ENCODE assay signal across 27 cellular contexts in genomic region chr7:151185762-151186639, GRCh38. TPM values are rescaled to one million over a fixed set of nuclear protein-coding genes. Genes with fewer than 3 reads are reported as not detected.
DNase-seq lines count a peak whose midpoint lies in the region; ATAC-seq and TF ChIP-seq lines count a peak whose summit lies in the region.
"Had no signal": no experiment of that assay in that cellular context is flagged by ENCODE, and none has a peak within 500 bp of the region (broad histone marks: within the 10 kb centered on the region; RNA-seq: fewer than 3 reads in every experiment).

No MANE protein-coding gene starts in this region.

- DNase-seq in T-helper 17 cell (no peak), heart left ventricle (peak in 2 of 5 donors; percentile 32 to 52), gastrocnemius medialis (peak in 1 of 2 donors; percentile 55), NCI-H146 (lab: John Stamatoyannopoulos, UW) (no peak), trophoblast cell (no peak)
- DNase-seq in effector memory CD4-positive, alpha-beta T cell: no peak
- DNase-seq: Calu3; CD8-positive, alpha-beta T cell; DMS53; EL; Kasumi-1; MG63; NCI-H1048; NCI-H1436 treated with DMSO at 0.1 percent for 48 hours; NCI-H2081 treated with DMSO at 0.1 percent for 48 hours; NCI-H2227 treated with DMSO at 0.1 percent for 48 hours; NCI-H524; NCI-H82; PC-3; SJCRH30 had no signal

- H2BK12ac ChIP-seq in trophoblast cell (ENCODE audit: low read length): no peak overlapping the region

- H3K18ac ChIP-seq in trophoblast cell (ENCODE audit: low read length): no peak overlapping the region

- no peak overlapping the region for H2AK5ac ChIP-seq in trophoblast cell (ENCODE audit: low read length)

- peaks cover 7% of the 10 kb centered on the region for H3K4me1 Mint-ChIP-seq in T-helper 17 cell

- in situ Hi-C loops in gastrocnemius medialis (cut with MboI; ENCODE audit: low sequenced_read_pairs in 4 of 4): no loop called here

- TF ChIP-seq POLR2A in heart left ventricle (IDR thresholded peaks at IDR 0.05) (no peak), gastrocnemius medialis (IDR thresholded peaks at IDR 0.05) (no peak)

- no peak overlapping the region for H3K4me2 ChIP-seq in trophoblast cell (ENCODE audit: low read length)
- H3K4me2 ChIP-seq: A549 had no signal

- no peak overlapping the region for H3K27ac Mint-ChIP-seq in T-helper 17 cell
- H3K27ac Mint-ChIP-seq: CD8-positive, alpha-beta T cell; IgD-negative memory B cell had no signal

- TF ChIP-seq CTCF in heart left ventricle (IDR thresholded peaks at IDR 0.05) (no peak), liver (IDR thresholded peaks at IDR 0.05; ENCODE audit: low read depth, low read length, missing input control) (no peak), gastrocnemius medialis (IDR thresholded peaks at IDR 0.05 in 4 of 5, conservative IDR thresholded peaks at IDR 0.05 in 1 of 5) (peak in 2 of 5 experiments; percentile 12 to 40)

- H4K12ac ChIP-seq in trophoblast cell (ENCODE audit: low read depth, low read length): no peak overlapping the region

- WGBS in heart left ventricle, 4 donors: 52 to 93% (median 56%) methylated on average over 4 to 16 of the region's 16 CpGs
- WGBS in liver: 81% methylated on average over 16 of the region's 16 CpGs
- no CpG with 5 or more reads among the region's 16 CpGs for WGBS in trophoblast cell (ENCODE audit: extremely low coverage, insufficient coverage, insufficient read length)

- H2BK5ac ChIP-seq in trophoblast cell (ENCODE audit: low read depth, low read length, poor library complexity): no peak overlapping the region

- H3K9ac ChIP-seq in liver (ENCODE audit: low read depth in 1 of 2, low read length in 2 of 2) (no peak overlapping the region), trophoblast cell (ENCODE audit: low read length) (no peak overlapping the region)

- no peak overlapping the region for H3K4me3 Mint-ChIP-seq in T-helper 17 cell
- H3K4me3 Mint-ChIP-seq: CD8-positive, alpha-beta T cell had no signal

- peaks cover 0 to 3% (median 0%) of the 10 kb centered on the region in 9 donors for H3K27me3 ChIP-seq in heart left ventricle
- H3K27me3 ChIP-seq in liver (ENCODE audit: control insufficient read depth in 4 of 4, insufficient read depth in 4 of 4, low read length in 3 of 4): no peaks in the 10 kb centered on the region
- H3K27me3 ChIP-seq in gastrocnemius medialis: no peaks in the 10 kb centered on the region
- H3K27me3 ChIP-seq in effector memory CD4-positive, alpha-beta T cell (replicated peaks; ENCODE audit: control insufficient read depth, insufficient read depth, low read length, poor library complexity, severe bottlenecking): no peaks in the 10 kb centered on the region
- H3K27me3 ChIP-seq in trophoblast cell (ENCODE audit: insufficient read depth, low read length): no peaks in the 10 kb centered on the region
- H3K27me3 ChIP-seq: MG63 had no signal

- H3K36me3 ChIP-seq in heart left ventricle (peaks cover 0 to 1% (median 0%) of the 10 kb centered on the region in 9 donors), liver (ENCODE audit: control insufficient read depth in 4 of 4, insufficient read depth in 3 of 4, low read depth in 1 of 4, low read length in 3 of 4) (no peaks in the 10 kb centered on the region), gastrocnemius medialis (peaks cover 0 to 3% of the 10 kb centered on the region in 2 donors), trophoblast cell (ENCODE audit: control insufficient read depth in 1 of 2, insufficient read depth in 2 of 2, low read length in 2 of 2) (no peaks in the 10 kb centered on the region)
- no peaks in the 10 kb centered on the region for H3K36me3 ChIP-seq in effector memory CD4-positive, alpha-beta T cell (ENCODE audit: control insufficient read depth, insufficient read depth, low read length)
- H3K36me3 ChIP-seq: HAP-1, MG63, SJCRH30 had no signal

- H3K9me3 ChIP-seq in T-helper 17 cell (ENCODE audit: control insufficient read depth, low read length, poor library complexity, severe bottlenecking): no peaks in the 10 kb centered on the region
- H3K9me3 ChIP-seq in heart left ventricle: no peaks in the 10 kb centered on the region
- no peaks in the 10 kb centered on the region for H3K9me3 ChIP-seq in liver (ENCODE audit: control insufficient read depth in 4 of 4, low read length in 3 of 4)
- H3K9me3 ChIP-seq in gastrocnemius medialis: no peaks in the 10 kb centered on the region
- H3K9me3 ChIP-seq in effector memory CD4-positive, alpha-beta T cell (ENCODE audit: control insufficient read depth, low read length): no peaks in the 10 kb centered on the region
- H3K9me3 ChIP-seq in trophoblast cell (ENCODE audit: insufficient read depth, low read depth, low read length): peaks cover 3% of the 10 kb centered on the region
- H3K9me3 ChIP-seq: A549, HAP-1, MG63, SJCRH30 had no signal

- no peak overlapping the region for H2AFZ ChIP-seq in trophoblast cell (ENCODE audit: insufficient read depth, low read length, poor library complexity)

- ATAC-seq in T-helper 17 cell (peak; percentile 50), heart left ventricle (peak in 3 of 4 donors; percentile 29 to 53 (median 50)), gastrocnemius medialis (peak; percentile 28 to 33)
- ATAC-seq: CD8-positive, alpha-beta T cell; GM12878; PC-3 had no signal

- H3K4me1 ChIP-seq in heart left ventricle (peaks cover 0 to 22% (median 0%) of the 10 kb centered on the region in 12 donors), liver (ENCODE audit: control insufficient read depth in 4 of 4, insufficient read depth in 4 of 4, low read length in 3 of 4) (no peaks in the 10 kb centered on the region), gastrocnemius medialis (peaks cover 32 to 41% of the 10 kb centered on the region in 2 donors), trophoblast cell (ENCODE audit: control insufficient read depth in 1 of 2, insufficient read depth in 2 of 2, low read length in 2 of 2) (no peaks in the 10 kb centered on the region)
- H3K4me1 ChIP-seq in effector memory CD4-positive, alpha-beta T cell (ENCODE audit: control insufficient read depth, insufficient read depth, low read length, poor library complexity, severe bottlenecking): no peaks in the 10 kb centered on the region
- H3K4me1 ChIP-seq: A549, HAP-1 had no signal

- H3K4me3 ChIP-seq in heart left ventricle (peak overlapping the region; percentile 23 to 52 (median 40)), liver (ENCODE audit: low read depth in 1 of 3, low read length in 3 of 3) (no peak overlapping the region), gastrocnemius medialis (peak overlapping the region; percentile 57 to 62 (median 60)), trophoblast cell (ENCODE audit: low read depth, low read length) (no peak overlapping the region)
- no peak overlapping the region for H3K4me3 ChIP-seq in effector memory CD4-positive, alpha-beta T cell (ENCODE audit: insufficient read depth, low read depth, low read length, poor library complexity, severe bottlenecking)
- H3K4me3 ChIP-seq: A549, GM12878, HAP-1, MG63, SJCRH30 had no signal

- no peak overlapping the region for H4K91ac ChIP-seq in trophoblast cell (ENCODE audit: low read depth, low read length)

- H4K8ac ChIP-seq in trophoblast cell (ENCODE audit: low read depth, low read length): no peak overlapping the region

- no peaks in the 10 kb centered on the region for H3K79me1 ChIP-seq in trophoblast cell (ENCODE audit: low read length)

- H2BK120ac ChIP-seq in trophoblast cell (ENCODE audit: insufficient read depth, low read length, poor library complexity): no peak overlapping the region

- no peak for TF ChIP-seq RAD21 in liver (IDR thresholded peaks at IDR 0.05)

- no peak overlapping the region for H3K4ac ChIP-seq in trophoblast cell (ENCODE audit: low read depth, low read length)

- peak overlapping the region; percentile 28 to 96 (median 88) for H3K27ac ChIP-seq in heart left ventricle
- H3K27ac ChIP-seq in liver (ENCODE audit: low read depth in 1 of 2, low read length in 2 of 2): no peak overlapping the region
- H3K27ac ChIP-seq in gastrocnemius medialis: peak overlapping the region; percentile 91 to 100 (median 99)
- no peak overlapping the region for H3K27ac ChIP-seq in effector memory CD4-positive, alpha-beta T cell (ENCODE audit: insufficient read depth, low read length, poor library complexity, severe bottlenecking)
- no peak overlapping the region for H3K27ac ChIP-seq in trophoblast cell (ENCODE audit: low read depth, low read length)
- H3K27ac ChIP-seq: A549, RWPE1, SJCRH30 had no signal

- no peaks in the 10 kb centered on the region for H3K27me3 Mint-ChIP-seq in T-helper 17 cell

- no peak overlapping the region for H3K23ac ChIP-seq in trophoblast cell (ENCODE audit: low read length)

- no peak overlapping the region for H3K14ac ChIP-seq in trophoblast cell (ENCODE audit: low read length)

- no peaks in the 10 kb centered on the region for H3K36me3 Mint-ChIP-seq in T-helper 17 cell (ENCODE audit: low read depth)
- H3K36me3 Mint-ChIP-seq: CD8-positive, alpha-beta T cell; IgD-negative memory B cell had no signal

- H3K79me2 ChIP-seq in trophoblast cell (ENCODE audit: control insufficient read depth, insufficient read depth, low read length, poor library complexity): no peaks in the 10 kb centered on the region

- intact Hi-C loops in heart left ventricle (cut with DNase I) (loop anchor here in 1 of 10 donors (2.0 kb wide), 1 partner anchor 47 kb away; the partner anchor contains the start of gene CHPF2), gastrocnemius medialis (cut with DNase I; ENCODE audit: low total_unique reads) (loop anchor here (1.0 to 5.0 kb wide), 4 partner anchors 41 to 159 kb away; partner anchors contain the start of genes ABCB8, ABCF2, FASTK and TMUB1)

RNA-seq across cellular contexts. Expression of gene ASB10, which starts 1.0 kb away (rescaled TPM):
- total RNA-seq in T-helper 17 cell: not detected
- 10 to 100 TPM; 13.1 to 36.4 (median 25.5) TPM for total RNA-seq in heart left ventricle
- 10 to 100 TPM in 1 of 2 donors, 1 to 10 TPM in 1; 6.9 to 37.1 TPM for polyA plus RNA-seq in heart left ventricle
- total RNA-seq in liver: not detected
- not detected for polyA plus RNA-seq in liver
- 10 to 100 TPM; 17.1 to 24.8 (median 21.6) TPM for total RNA-seq in gastrocnemius medialis
- not detected in 2 replicates for polyA plus RNA-seq in trophoblast cell (2013)
- total RNA-seq: Calu3; CD8-positive, alpha-beta T cell; GM12878; PC-3; SJCRH30 had no signal
- polyA plus RNA-seq: A549, BJ, GM12878, IgD-negative memory B cell had no signal

RNA-seq across cellular contexts. Expression of gene GBX1, which starts 18.5 kb away (rescaled TPM):
- total RNA-seq in T-helper 17 cell (not detected), heart left ventricle (under 1 TPM in 5 of 9 donors, not detected in 4; 0.29 to 0.52 (median 0.36) TPM), liver (not detected), gastrocnemius medialis (under 1 TPM in 1 of 4 donors, not detected in 3; 0.58 TPM)
- polyA plus RNA-seq in heart left ventricle (under 1 TPM in 1 of 2 donors, not detected in 1; 0.27 TPM), liver (not detected)
- polyA plus RNA-seq in trophoblast cell (2013): not detected in 2 replicates
- total RNA-seq: Calu3; CD8-positive, alpha-beta T cell; GM12878; PC-3 had no signal
- polyA plus RNA-seq: A549, BJ, GM12878, IgD-negative memory B cell had no signal

RNA-seq across cellular contexts. Expression of gene H2BK1, which starts 24.3 kb away (rescaled TPM):
- total RNA-seq in T-helper 17 cell (1 to 10 TPM; 1.0 to 4.1 TPM), heart left ventricle (not detected), liver (not detected), gastrocnemius medialis (not detected)
- polyA plus RNA-seq in heart left ventricle (not detected), liver (not detected)
- not detected in 2 replicates for polyA plus RNA-seq in trophoblast cell (2013)
- total RNA-seq: Calu3, PC-3, SJCRH30 had no signal
- polyA plus RNA-seq: A549, BJ, GM12878, IgD-negative memory B cell had no signal

RNA-seq across cellular contexts. Expression of gene ABCF2, which starts 41.0 kb away (rescaled TPM):
- total RNA-seq in T-helper 17 cell (10 to 100 TPM; 24.2 to 26.7 TPM), heart left ventricle (10 to 100 TPM; 23.7 to 48.8 (median 33.0) TPM), liver (10 to 100 TPM; 11.2 to 15.6 TPM), gastrocnemius medialis (100 to 1,000 TPM in 1 of 4 donors, 10 to 100 TPM in 3; 73.3 to 119 (median 96.3) TPM)
- polyA plus RNA-seq in heart left ventricle (10 to 100 TPM; 15.9 to 58.4 TPM), liver (1 to 10 TPM; 6.3 to 9.9 TPM)
- polyA plus RNA-seq in trophoblast cell (2013): 25.9 and 26.8 TPM in 2 replicates

RNA-seq across cellular contexts. Expression of gene CHPF2, which starts 46.3 kb away (rescaled TPM):
- total RNA-seq in T-helper 17 cell: 10 to 100 TPM; 39.4 to 41.6 TPM
- 10 to 100 TPM; 16.6 to 31.9 (median 18.3) TPM for total RNA-seq in heart left ventricle
- 10 to 100 TPM; 11.4 to 26.4 TPM for polyA plus RNA-seq in heart left ventricle
- total RNA-seq in liver: 10 to 100 TPM; 16.7 to 19.7 TPM
- polyA plus RNA-seq in liver: 10 to 100 TPM in 1 of 2 donors, 1 to 10 TPM in 1; 4.1 to 19.5 TPM
- total RNA-seq in gastrocnemius medialis: 10 to 100 TPM; 11.1 to 16.1 (median 14.1) TPM
- polyA plus RNA-seq in trophoblast cell (2013): 22.6 and 24.6 TPM in 2 replicates

Comparison
In these comparisons a context has a peak if more than half of its experiments do, and no peak if none do; other contexts are left out.
1. H3K27ac ChIP-seq: peak in heart left ventricle (12 of 12) and gastrocnemius medialis (4 of 4); none in liver (0 of 2), effector memory CD4-positive, alpha-beta T cell (single experiment) and trophoblast cell (single experiment).
2. H3K4me3 ChIP-seq: peak in heart left ventricle (12 of 12) and gastrocnemius medialis (4 of 4); none in liver (0 of 3), effector memory CD4-positive, alpha-beta T cell (single experiment) and trophoblast cell (single experiment).
3. RNA of gene ASB10, which starts 1.0 kb away (total RNA-seq): 13.1 to 36.4 TPM in heart left ventricle and 17.1 to 24.8 TPM in gastrocnemius medialis; not detected in T-helper 17 cell and not detected in liver; every median in the first group is over 10 times any median in the second.
4. Peak in every context shown above with its lines, with median percentiles within 50 percentile points of each other: ATAC-seq.